In the genomic region with DNA sequence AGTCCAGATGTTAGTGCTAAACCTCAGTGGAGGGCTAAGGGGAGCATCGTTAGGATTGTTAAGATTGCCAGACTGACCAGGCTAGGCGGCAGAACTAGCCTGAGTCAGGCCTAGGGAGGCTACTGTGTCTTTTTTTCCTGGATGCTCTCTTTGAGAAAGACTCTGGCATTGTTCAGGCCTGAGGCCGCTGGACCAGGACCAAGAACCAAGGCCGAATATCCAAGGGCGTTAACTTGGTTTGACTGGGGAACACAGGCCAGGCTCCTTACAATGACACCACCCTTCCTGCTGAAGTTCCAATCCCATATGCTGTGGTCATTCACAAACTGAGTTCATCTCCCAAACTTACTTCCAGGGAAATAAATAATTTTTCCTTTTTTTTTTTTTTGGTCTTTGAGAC, we compare ENCODE assay signal across 26 cellular contexts. TPM values are rescaled to one million over a fixed set of nuclear protein-coding genes. Genes with fewer than 3 reads are reported as not detected.
DNase-seq lines count a peak whose midpoint lies in the region; ATAC-seq and TF ChIP-seq lines count a peak whose summit lies in the region.
"Had no signal": no experiment of that assay in that cellular context is flagged by ENCODE, and none has a peak within 500 bp of the region (broad histone marks: within the 10 kb centered on the region; RNA-seq: fewer than 3 reads in every experiment).

No MANE protein-coding gene starts in this region.

- H3K4me1 ChIP-seq in left lung (peaks cover 0 to 4% of the 10 kb centered on the region in 2 donors), smooth muscle cell (ENCODE audit: low read depth) (no peaks in the 10 kb centered on the region)
- H3K4me1 ChIP-seq: adrenal gland had no signal

- intact Hi-C loops in left lung (cut with DNase I), result no loop called here

- H3K9ac ChIP-seq in smooth muscle cell (ENCODE audit: low read depth), result no peak overlapping the region
- H3K9ac ChIP-seq: KMS-11 had no signal

- H3K36me3 Mint-ChIP-seq in stimulated activated naive B cell treated with anti-CD40 and anti-IgM and Interleukin-4, amounts not matched to agents 10 μg/mL and 1 μg/mL and 100 μg/mL, for 72 hours, result peaks cover 2 to 13% of the 10 kb centered on the region in 2 donors
- H3K36me3 Mint-ChIP-seq: CD8-positive, alpha-beta T cell; naive thymus-derived CD4-positive, alpha-beta T cell had no signal

- DNase-seq in AG10803 (ENCODE audit: low read depth), result peak; percentile 80
- DNase-seq in fibroblast of gingiva (ENCODE audit: low read depth), result peak; percentile 34
- no peak for DNase-seq in left lung
- no peak for DNase-seq in stimulated activated naive B cell treated with anti-CD40 and anti-IgM and Interleukin-4, amounts not matched to agents 10 μg/mL and 1 μg/mL and 100 μg/mL, for 72 hours
- no peak for DNase-seq in smooth muscle cell (lab: John Stamatoyannopoulos, UW; ENCODE audit: unreplicated experiment)
- DNase-seq in NCI-H82 treated with DMSO at 0.1 percent for 48 hours (lab: John Stamatoyannopoulos, UW; ENCODE audit: unreplicated experiment), result no peak
- no peak for DNase-seq in LoVo (ENCODE audit: low spot score)
- DNase-seq: activated CD4-positive, alpha-beta T cell treated with anti-CD3 and anti-CD28 coated beads, Interleukin-2, amount 50 U/mL, for 1 hour; activated naive CD4-positive, alpha-beta T cell; activated T-cell treated with anti-CD3 and anti-CD28 coated beads, Interleukin-2, amount 50 U/mL, for 48 hours; EL; GOT3; HFFc6; midbrain; naive thymus-derived CD4-positive, alpha-beta T cell; NCI-H1417 treated with DMSO at 0.1 percent for 48 hours; NCI-H446; spleen; stimulated activated CD4-positive, alpha-beta T cell treated with anti-CD3 and anti-CD28 coated beads, Interleukin-2, amount 100 ng/mL, for 48 hours; T1000 had no signal

- H3K27ac ChIP-seq in left lung (peak overlapping the region in 1 of 2 donors; percentile 15), smooth muscle cell (ENCODE audit: low read depth) (no peak overlapping the region)
- H3K27ac ChIP-seq: adrenal gland, KMS-11 had no signal

- no peak overlapping the region for H3K4me3 Mint-ChIP-seq in stimulated activated naive B cell treated with anti-CD40 and anti-IgM and Interleukin-4, amounts not matched to agents 10 μg/mL and 1 μg/mL and 100 μg/mL, for 72 hours
- H3K4me3 Mint-ChIP-seq: CD8-positive, alpha-beta T cell; HFFc6; naive thymus-derived CD4-positive, alpha-beta T cell had no signal

- peak overlapping the region; percentile 43 for H3K27ac Mint-ChIP-seq in stimulated activated naive B cell treated with anti-CD40 and anti-IgM and Interleukin-4, amounts not matched to agents 10 μg/mL and 1 μg/mL and 100 μg/mL, for 72 hours
- H3K27ac Mint-ChIP-seq: CD8-positive, alpha-beta T cell; HFFc6; naive thymus-derived CD4-positive, alpha-beta T cell had no signal

- H3F3A ChIP-seq in smooth muscle cell (ENCODE audit: low read depth), result peaks cover 10% of the 10 kb centered on the region

- H3K4me2 ChIP-seq in smooth muscle cell, result no peak overlapping the region
- H3K4me2 ChIP-seq: KMS-11 had no signal

- H3K27me3 Mint-ChIP-seq in stimulated activated naive B cell treated with anti-CD40 and anti-IgM and Interleukin-4, amounts not matched to agents 10 μg/mL and 1 μg/mL and 100 μg/mL, for 72 hours, result no peaks in the 10 kb centered on the region

- H3K4me1 Mint-ChIP-seq in stimulated activated naive B cell treated with anti-CD40 and anti-IgM and Interleukin-4, amounts not matched to agents 10 μg/mL and 1 μg/mL and 100 μg/mL, for 72 hours, result peaks cover 39 to 50% of the 10 kb centered on the region in 2 donors

- TF ChIP-seq CTCF in AG10803 (conservative IDR thresholded peaks at IDR 0.05; ENCODE audit: low read length) (no peak), left lung (IDR thresholded peaks at IDR 0.05) (no peak), smooth muscle cell (IDR thresholded peaks at IDR 0.05; ENCODE audit: borderline replicate concordance, insufficient read depth, poor library complexity, severe bottlenecking) (no peak)

- H3K9me3 Mint-ChIP-seq in stimulated activated naive B cell treated with anti-CD40 and anti-IgM and Interleukin-4, amounts not matched to agents 10 μg/mL and 1 μg/mL and 100 μg/mL, for 72 hours, result no peaks in the 10 kb centered on the region
- H3K9me3 Mint-ChIP-seq: CD8-positive, alpha-beta T cell; HFFc6; naive thymus-derived CD4-positive, alpha-beta T cell had no signal

- H3K4me3 ChIP-seq in AG10803 (ENCODE audit: low read length) (no peak overlapping the region), left lung (no peak overlapping the region), smooth muscle cell (no peak overlapping the region)
- H3K4me3 ChIP-seq: adrenal gland had no signal

- ATAC-seq in left lung, result peak; percentile 17
- ATAC-seq in stimulated activated naive B cell treated with anti-CD40 and anti-IgM and Interleukin-4, amounts not matched to agents 10 μg/mL and 1 μg/mL and 100 μg/mL, for 72 hours (replicated peaks), result no peak
- no peak for ATAC-seq in HG02938 (IDR thresholded peaks at IDR 0.05; ENCODE audit: unreplicated experiment)
- ATAC-seq: CD8-positive, alpha-beta T cell; naive thymus-derived CD4-positive, alpha-beta T cell had no signal

- no peaks in the 10 kb centered on the region for H3K9me3 ChIP-seq in left lung
- H3K9me3 ChIP-seq in smooth muscle cell (replicated peaks; ENCODE audit: low read depth), result no peaks in the 10 kb centered on the region
- H3K9me3 ChIP-seq: adrenal gland, spleen had no signal

- peaks cover 15% of the 10 kb centered on the region for H4K20me1 ChIP-seq in smooth muscle cell (ENCODE audit: low read depth)

- H3K36me3 ChIP-seq in left lung (no peaks in the 10 kb centered on the region), smooth muscle cell (ENCODE audit: low read depth) (peaks cover 3% of the 10 kb centered on the region)
- H3K36me3 ChIP-seq: adrenal gland, spleen had no signal

- peaks cover 5% of the 10 kb centered on the region for H3K79me2 ChIP-seq in smooth muscle cell (ENCODE audit: low read depth)

- WGBS in smooth muscle cell (ENCODE audit: low lambda C conversion rate), result 94% methylated on average over 5 of the region's 5 CpGs

- H3K27me3 ChIP-seq in left lung, result no peaks in the 10 kb centered on the region
- no peaks in the 10 kb centered on the region for H3K27me3 ChIP-seq in smooth muscle cell (ENCODE audit: low read depth)
- H3K27me3 ChIP-seq: adrenal gland, spleen had no signal

- no peak overlapping the region for H2AFZ ChIP-seq in smooth muscle cell (ENCODE audit: low read depth)

RNA-seq across cellular contexts. Expression of gene HTRA2, which starts 10.6 kb away (rescaled TPM):
- total RNA-seq in left lung (10 to 100 TPM; 29.4 to 36.6 TPM), smooth muscle cell (19.1 and 19.2 TPM in 2 replicates)
- polyA plus RNA-seq in smooth muscle cell, result 30.4 and 35.2 TPM in 2 replicates

RNA-seq across cellular contexts. Expression of gene AUP1, which starts 10.8 kb away (rescaled TPM):
- total RNA-seq in left lung (100 to 1,000 TPM; 110 to 132 TPM), smooth muscle cell (83.4 and 104 TPM in 2 replicates)
- 138 and 170 TPM in 2 replicates for polyA plus RNA-seq in smooth muscle cell

RNA-seq across cellular contexts. Expression of gene LOXL3, which starts 13.5 kb away (rescaled TPM):
- total RNA-seq in left lung (10 to 100 TPM; 10.8 to 12.2 TPM), smooth muscle cell (123 and 139 TPM in 2 replicates)
- 109 and 190 TPM in 2 replicates for polyA plus RNA-seq in smooth muscle cell
- total RNA-seq: CD8-positive, alpha-beta T cell had no signal

RNA-seq across cellular contexts. Expression of gene DOK1, which starts 14.2 kb away (rescaled TPM):
- total RNA-seq in left lung (10 to 100 TPM; 26.7 to 35.2 TPM), smooth muscle cell (11.7 and 17.8 TPM in 2 replicates)
- polyA plus RNA-seq in smooth muscle cell, result 32.9 and 41.3 TPM in 2 replicates

RNA-seq across cellular contexts. Expression of gene DQX1, which starts 14.3 kb away (rescaled TPM):
- total RNA-seq in left lung (under 1 TPM; 0.24 to 0.26 TPM), smooth muscle cell (0.09 and 0.27 TPM in 2 replicates)
- polyA plus RNA-seq in smooth muscle cell, result 0.57 TPM in 1 of 2 replicates, not detected in the other
- total RNA-seq: A172, fibroblast of villous mesenchyme had no signal
- polyA plus RNA-seq: naive thymus-derived CD4-positive, alpha-beta T cell had no signal

Comparison
In these comparisons a context has a peak if more than half of its experiments do, and no peak if none do; other contexts are left out.
1. DNase-seq: peak in AG10803 (single experiment) and fibroblast of gingiva (single experiment); none in left lung (0 of 2), stimulated activated naive B cell treated with anti-CD40 and anti-IgM and Interleukin-4, amounts not matched to agents 10 μg/mL and 1 μg/mL and 100 μg/mL, for 72 hours (single experiment), smooth muscle cell (single experiment), NCI-H82 treated with DMSO at 0.1 percent for 48 hours (single experiment) and LoVo (single experiment).